ENCODE assay signal across 8 cellular contexts in genomic region chr19:10286803-10287737, GRCh38. TPM values are rescaled to one million over a fixed set of nuclear protein-coding genes. Genes with fewer than 3 reads are reported as not detected.
DNase-seq lines count a peak whose midpoint lies in the region; ATAC-seq and TF ChIP-seq lines count a peak whose summit lies in the region.

ICAM4 (plus strand) TSS chr19:10286955; CDS start chr19:10287013, 58 bp downstream.

- BruUV-seq in IMR-90 (replicated peaks; lab: Mats Ljungman, UMichigan): no TSS peak

- peak within 1 kb of the TSS; percentile 81 for H2AFZ ChIP-seq in IMR-90 (replicated peaks; ENCODE audit: low read length, poor library complexity)

- H3K27ac Mint-ChIP-seq in CD14-positive monocyte (peak within 1 kb of the TSS; percentile 37 to 83 (median 64)), type B pancreatic cell (peak within 1 kb of the TSS; percentile 43)
- peak within 1 kb of the TSS; percentile 7 for H3K27ac Mint-ChIP-seq in activated T-helper 2 cell treated with anti-CD3 and anti-CD28 coated beads, Interferon-gamma antibody, Interleukin-2, Interleukin-4, amounts not matched to agents 10 μg/mL and 5 μg/mL and 100 μg/mL, durations not matched to agents 14 hours and 24 hours and 36 hours

- no peak for TF ChIP-seq CTCF in CD14-positive monocyte (IDR thresholded peaks at IDR 0.05)
- no peak for TF ChIP-seq CTCF in IMR-90 (conservative IDR thresholded peaks at IDR 0.05; ENCODE audit: low read depth, low read length)
- TF ChIP-seq CTCF in type B pancreatic cell (conservative IDR thresholded peaks at IDR 0.05): no peak

- H3K4me3 Mint-ChIP-seq in CD14-positive monocyte (peak within 1 kb of the TSS; percentile 71 to 91), type B pancreatic cell (peak within 1 kb of the TSS; percentile 51)
- peak within 1 kb of the TSS; percentile 56 for H3K4me3 Mint-ChIP-seq in activated T-helper 2 cell treated with anti-CD3 and anti-CD28 coated beads, Interferon-gamma antibody, Interleukin-2, Interleukin-4, amounts not matched to agents 10 μg/mL and 5 μg/mL and 100 μg/mL, durations not matched to agents 14 hours and 24 hours and 36 hours (ENCODE audit: low read depth)

- peak within 1 kb of the TSS; percentile 45; the same call in 1 of the 2 replicates for H2BK20ac ChIP-seq in IMR-90 (ENCODE audit: low read depth, low read length)

- peak within 1 kb of the TSS; percentile 54; the same call in 1 of the 2 replicates for H4K5ac ChIP-seq in IMR-90 (ENCODE audit: low read depth, low read length)

- WGBS in IMR-90 (ENCODE audit: extremely low coverage in 2 of 2, insufficient read length in 1 of 2), 2 experiments: 26% methylated on average over 30 of the region's 59 CpGs; no CpG with 5 or more reads in 1 of the 2 experiments

- peaks cover 2% of the 10 kb centered on the region; the same call in 1 of the 2 replicates for H3K36me3 ChIP-seq in IMR-90 (ENCODE audit: control insufficient read depth, insufficient read depth, low read length)

- peak within 1 kb of the TSS; percentile 63; the same call in 1 of the 2 replicates for H4K91ac ChIP-seq in IMR-90 (ENCODE audit: insufficient read depth, low read depth, low read length)

- H3K9me3 Mint-ChIP-seq in CD14-positive monocyte (peaks cover 0 to 31% (median 17%) of the 10 kb centered on the region in 7 donors), type B pancreatic cell (no peaks in the 10 kb centered on the region)
- no peaks in the 10 kb centered on the region for H3K9me3 Mint-ChIP-seq in activated T-helper 2 cell treated with anti-CD3 and anti-CD28 coated beads, Interferon-gamma antibody, Interleukin-2, Interleukin-4, amounts not matched to agents 10 μg/mL and 5 μg/mL and 100 μg/mL, durations not matched to agents 14 hours and 24 hours and 36 hours

- H3K27me3 ChIP-seq in IMR-90 (ENCODE audit: control insufficient read depth, insufficient read depth, low read length): no peaks in the 10 kb centered on the region; the same call in 1 of the 2 replicates

- no peaks in the 10 kb centered on the region for H3K9me3 ChIP-seq in IMR-90 (ENCODE audit: control insufficient read depth, insufficient read depth, low read length)

- peaks cover 12% of the 10 kb centered on the region for H3K9me1 ChIP-seq in IMR-90 (ENCODE audit: insufficient read depth, low read length)

- H3K56ac ChIP-seq in IMR-90 (ENCODE audit: extremely low read depth, insufficient read depth, low read length): no peak within 1 kb of the TSS

- no peaks in the 10 kb centered on the region for H4K20me1 ChIP-seq in IMR-90 (ENCODE audit: insufficient read depth, low read length)

- no peaks in the 10 kb centered on the region for H3K79me1 ChIP-seq in IMR-90 (ENCODE audit: low read depth in 1 of 2, low read length in 2 of 2)

- peak within 1 kb of the TSS; percentile 21 for H2BK5ac ChIP-seq in IMR-90 (ENCODE audit: low read depth, low read length, poor library complexity, severe bottlenecking)

- H2BK120ac ChIP-seq in IMR-90 (ENCODE audit: low read depth, low read length): peak within 1 kb of the TSS; percentile 10; the same call in 1 of the 2 replicates

- CTCF ChIA-PET in IMR-90 (lab: Yijun Ruan, JAX): interaction anchor here (2.1 kb wide), 1 partner anchor 102 kb away, joined by 5 read pairs; no protein-coding TSS in a partner anchor

- POLR2A ChIA-PET in IMR-90 (lab: Charles Lee; ENCODE audit: unreplicated experiment): interaction anchor here (0.6 kb wide), 1 partner anchor 48 kb away, joined by 3 read pairs; no protein-coding TSS in a partner anchor

- H3K27ac ChIP-seq in IMR-90 (ENCODE audit: insufficient read depth, low read length): peak within 1 kb of the TSS; percentile 51; the same call in 1 of the 2 replicates

- no peak for TF ChIP-seq RAD21 in IMR-90 (IDR thresholded peaks at IDR 0.05; ENCODE audit: low read length)

- in situ Hi-C loops in IMR-90 (cut with MboI; ENCODE audit: low sequenced_read_pairs): no loop called here

- H3K9ac ChIP-seq in IMR-90 (ENCODE audit: low read depth, low read length): 0 out of 2 replicates have a peak within 1 kb of the TSS, but pooled peaks have one; percentile 9

- H3K4me1 ChIP-seq in IMR-90 (ENCODE audit: control insufficient read depth, insufficient read depth, low read length): peaks cover 24% of the 10 kb centered on the region

- DNase-seq in CD14-positive monocyte (ENCODE audit: low spot score) (no peak), IMR-90 (peak; percentile 29), iris pigment epithelial cell (ENCODE audit: low read depth) (peak; percentile 70), type B pancreatic cell (ENCODE audit: extremely low spot score, unreplicated experiment) (no peak), H4 (ENCODE audit: low spot score) (no peak), cerebellum (ENCODE audit: low spot score) (no peak)
- peak; percentile 56 for DNase-seq in activated T-helper 2 cell treated with anti-CD3 and anti-CD28 coated beads, Interferon-gamma antibody, Interleukin-2, Interleukin-4, amounts not matched to agents 10 μg/mL and 5 μg/mL and 100 μg/mL, durations not matched to agents 14 hours and 24 hours and 36 hours (ENCODE audit: low spot score)
- no peak for DNase-seq in activated CD4-positive, CD25-positive, alpha-beta regulatory T cell (lab: John Stamatoyannopoulos, UW)

- H4K8ac ChIP-seq in IMR-90 (ENCODE audit: low read depth in 2 of 2, low read length in 2 of 2): peak within 1 kb of the TSS; percentile 0 to 79; a peak in 3 of 4 replicates

- no peak for TF ChIP-seq POLR2A in IMR-90 (IDR thresholded peaks at IDR 0.05; ENCODE audit: low read depth, low read length)

- no peak within 1 kb of the TSS for H3K23ac ChIP-seq in IMR-90 (ENCODE audit: low read depth, low read length)

- H3K27me3 Mint-ChIP-seq in CD14-positive monocyte (ENCODE audit: low read depth in 3 of 3): peaks cover 36 to 53% (median 48%) of the 10 kb centered on the region in 3 donors
- H3K27me3 Mint-ChIP-seq in activated T-helper 2 cell treated with anti-CD3 and anti-CD28 coated beads, Interferon-gamma antibody, Interleukin-2, Interleukin-4, amounts not matched to agents 10 μg/mL and 5 μg/mL and 100 μg/mL, durations not matched to agents 14 hours and 24 hours and 36 hours (ENCODE audit: low read depth): peaks cover 26% of the 10 kb centered on the region
- peaks cover 83% of the 10 kb centered on the region for H3K27me3 Mint-ChIP-seq in type B pancreatic cell

- intact Hi-C loops in CD14-positive monocyte (cut with micrococcal nuclease): no loop called here
- intact Hi-C loops in IMR-90 (cut with micrococcal nuclease): no loop called here
- intact Hi-C loops in activated T-helper 2 cell treated with anti-CD3 and anti-CD28 coated beads, Interferon-gamma antibody, Interleukin-2, Interleukin-4, amounts not matched to agents 10 μg/mL and 5 μg/mL and 100 μg/mL, durations not matched to agents 14 hours and 24 hours and 36 hours (cut with micrococcal nuclease): loop anchor here (1.0 to 5.0 kb wide), 4 partner anchors 8 to 230 kb away; partner anchors contain the start of genes ICAM1, RAVER1 and S1PR5

- peak within 1 kb of the TSS; percentile 13 for H3K4me2 ChIP-seq in IMR-90 (ENCODE audit: low read depth, low read length)

- H2AK5ac ChIP-seq in IMR-90 (ENCODE audit: low read depth, low read length): peak within 1 kb of the TSS; percentile 20; the same call in 1 of the 2 replicates

- H2BK15ac ChIP-seq in IMR-90 (ENCODE audit: low read depth, low read length): no peak within 1 kb of the TSS; the same call in 2 of the 3 replicates

- peak within 1 kb of the TSS; percentile 25 for H2AK9ac ChIP-seq in IMR-90 (replicated peaks; ENCODE audit: low read depth, low read length, poor library complexity)

- no peak; the same call in 1 of the 2 replicates for ATAC-seq in IMR-90 (ENCODE audit: low read depth)

- H3K18ac ChIP-seq in IMR-90 (ENCODE audit: low read depth, low read length): peak within 1 kb of the TSS; percentile 47

- H3K14ac ChIP-seq in IMR-90 (replicated peaks; ENCODE audit: low read depth, low read length): peak within 1 kb of the TSS; percentile 29

- peaks cover 68% of the 10 kb centered on the region for H3K4me1 Mint-ChIP-seq in CD14-positive monocyte
- H3K4me1 Mint-ChIP-seq in activated T-helper 2 cell treated with anti-CD3 and anti-CD28 coated beads, Interferon-gamma antibody, Interleukin-2, Interleukin-4, amounts not matched to agents 10 μg/mL and 5 μg/mL and 100 μg/mL, durations not matched to agents 14 hours and 24 hours and 36 hours (ENCODE audit: low read depth): peaks cover 59% of the 10 kb centered on the region
- peaks cover 16% of the 10 kb centered on the region for H3K4me1 Mint-ChIP-seq in type B pancreatic cell (ENCODE audit: unreplicated experiment)

- H3K36me3 Mint-ChIP-seq in CD14-positive monocyte (peaks cover 50 to 51% of the 10 kb centered on the region in 2 donors), type B pancreatic cell (peaks cover 8% of the 10 kb centered on the region)
- H3K36me3 Mint-ChIP-seq in activated T-helper 2 cell treated with anti-CD3 and anti-CD28 coated beads, Interferon-gamma antibody, Interleukin-2, Interleukin-4, amounts not matched to agents 10 μg/mL and 5 μg/mL and 100 μg/mL, durations not matched to agents 14 hours and 24 hours and 36 hours (ENCODE audit: low read depth): peaks cover 39% of the 10 kb centered on the region

- dilution Hi-C loops in IMR-90 (cut with HindIII; ENCODE audit: low sequenced_read_pairs, unreplicated experiment): no loop called here

- H3K4me3 ChIP-seq in IMR-90 (ENCODE audit: insufficient read depth, low read depth, low read length): no peak within 1 kb of the TSS

- peak within 1 kb of the TSS; percentile 30 for H3K4ac ChIP-seq in IMR-90 (ENCODE audit: low read depth, low read length)

TF ChIP-seq in IMR-90, 13 proteins besides CTCF, POLR2A, EP300 and RAD21:
- no peak for TF ChIP-seq MAFK (IDR thresholded peaks at IDR 0.05; ENCODE audit: low read depth, low read length)
- peak; percentile 65; the same call in 1 of the 2 replicates for TF ChIP-seq MAZ (IDR thresholded peaks at IDR 0.05; ENCODE audit: borderline replicate concordance, low read depth, low read length)

RNA-seq across cellular contexts. Expression of gene ICAM4, which starts in this region (rescaled TPM):
- 10 to 100 TPM in 1 of 2 donors, 1 to 10 TPM in 1; 5.5 to 17.3 TPM for polyA plus RNA-seq in CD14-positive monocyte
- 2.3 and 2.5 TPM in 2 replicates for total RNA-seq in IMR-90 (2012; rRNA removed)
- 4.0 TPM in 2 replicates for polyA plus RNA-seq in IMR-90 (2012; rRNA removed)
- polyA plus RNA-seq in IMR-90 (2012; cell fraction: cytosol; rRNA removed): 4.6 and 6.4 TPM in 2 replicates
- polyA plus RNA-seq in IMR-90 (2012; cell fraction: nucleus; rRNA removed; ENCODE audit: low replicate concordance): 1.1 and 1.2 TPM in 2 replicates
- total RNA-seq in activated T-helper 2 cell treated with anti-CD3 and anti-CD28 coated beads, Interferon-gamma antibody, Interleukin-2, Interleukin-4, amounts not matched to agents 10 μg/mL and 5 μg/mL and 100 μg/mL, durations not matched to agents 14 hours and 24 hours and 36 hours: 1.4 and 1.6 TPM in 2 replicates
- 2.8 and 5.3 TPM in 2 replicates for total RNA-seq in type B pancreatic cell (ENCODE audit: low replicate concordance)
- total RNA-seq in H4 (2014; rRNA removed; shearing (Covaris generic)): 0.15 TPM in 1 of 2 replicates, not detected in the other
- total RNA-seq in cerebellum: not detected

Comparison
In these comparisons a context has a peak if more than half of its experiments do, and no peak if none do; other contexts are left out.
1. DNase-seq: peak in IMR-90 (single experiment), activated T-helper 2 cell treated with anti-CD3 and anti-CD28 coated beads, Interferon-gamma antibody, Interleukin-2, Interleukin-4, amounts not matched to agents 10 μg/mL and 5 μg/mL and 100 μg/mL, durations not matched to agents 14 hours and 24 hours and 36 hours (single experiment) and iris pigment epithelial cell (single experiment); none in CD14-positive monocyte (single experiment), type B pancreatic cell (single experiment), H4 (single experiment), activated CD4-positive, CD25-positive, alpha-beta regulatory T cell (0 of 4) and cerebellum (single experiment).
2. H3K27ac Mint-ChIP-seq: peak in every context shown above with its lines; median percentile 64 in CD14-positive monocyte; 43 in type B pancreatic cell; 7 in activated T-helper 2 cell treated with anti-CD3 and anti-CD28 coated beads, Interferon-gamma antibody, Interleukin-2, Interleukin-4, amounts not matched to agents 10 μg/mL and 5 μg/mL and 100 μg/mL, durations not matched to agents 14 hours and 24 hours and 36 hours.
3. Peak in every context shown above with its lines, with median percentiles within 50 percentile points of each other: H3K4me3 Mint-ChIP-seq.